ENCODE assay signal across 1 cellular context in genomic region chr18:70598406-70598805, GRCh38.
TF ChIP-seq lines count a peak whose summit lies in the region.

No MANE protein-coding gene starts in this region.

TF ChIP-seq in HepG2, 621 proteins besides CTCF, POLR2A, EP300 and RAD21:
- no peak for TF ChIP-seq RERE (CRISPR knock-in tag; IDR thresholded peaks at IDR 0.05; ENCODE audit: low read depth)
- TF ChIP-seq ZNF382 (CRISPR knock-in tag; IDR thresholded peaks at IDR 0.05; ENCODE audit: borderline replicate concordance): no peak
- TF ChIP-seq NR2F2 (IDR thresholded peaks at IDR 0.05; ENCODE audit: borderline replicate concordance, low read depth): no peak
- no peak for TF ChIP-seq AGO1 (IDR thresholded peaks at IDR 0.05; ENCODE audit: low read depth, low read length, poor library complexity, severe bottlenecking)
- no peak for TF ChIP-seq ZNF713 (CRISPR knock-in tag; IDR thresholded peaks at IDR 0.05)
- TF ChIP-seq HOXA3 (CRISPR knock-in tag; IDR thresholded peaks at IDR 0.05): no peak
- TF ChIP-seq THAP8 (CRISPR knock-in tag; IDR thresholded peaks at IDR 0.05; ENCODE audit: borderline replicate concordance): no peak
- TF ChIP-seq ZSCAN20 (CRISPR knock-in tag; IDR thresholded peaks at IDR 0.05; ENCODE audit: borderline replicate concordance): no peak
- no peak for TF ChIP-seq GTF2F1 (IDR thresholded peaks at IDR 0.05; ENCODE audit: low read length)
- no peak for TF ChIP-seq CREM (IDR thresholded peaks at IDR 0.05)
- TF ChIP-seq CREM (CRISPR knock-in tag; IDR thresholded peaks at IDR 0.05): no peak
- TF ChIP-seq ZNF343 (CRISPR knock-in tag; IDR thresholded peaks at IDR 0.05): no peak
- TF ChIP-seq ZBTB43 (CRISPR knock-in tag; conservative IDR thresholded peaks at IDR 0.05): no peak
